Comparison of ENCODE assay signal across 8 cellular contexts in the genomic region with DNA sequence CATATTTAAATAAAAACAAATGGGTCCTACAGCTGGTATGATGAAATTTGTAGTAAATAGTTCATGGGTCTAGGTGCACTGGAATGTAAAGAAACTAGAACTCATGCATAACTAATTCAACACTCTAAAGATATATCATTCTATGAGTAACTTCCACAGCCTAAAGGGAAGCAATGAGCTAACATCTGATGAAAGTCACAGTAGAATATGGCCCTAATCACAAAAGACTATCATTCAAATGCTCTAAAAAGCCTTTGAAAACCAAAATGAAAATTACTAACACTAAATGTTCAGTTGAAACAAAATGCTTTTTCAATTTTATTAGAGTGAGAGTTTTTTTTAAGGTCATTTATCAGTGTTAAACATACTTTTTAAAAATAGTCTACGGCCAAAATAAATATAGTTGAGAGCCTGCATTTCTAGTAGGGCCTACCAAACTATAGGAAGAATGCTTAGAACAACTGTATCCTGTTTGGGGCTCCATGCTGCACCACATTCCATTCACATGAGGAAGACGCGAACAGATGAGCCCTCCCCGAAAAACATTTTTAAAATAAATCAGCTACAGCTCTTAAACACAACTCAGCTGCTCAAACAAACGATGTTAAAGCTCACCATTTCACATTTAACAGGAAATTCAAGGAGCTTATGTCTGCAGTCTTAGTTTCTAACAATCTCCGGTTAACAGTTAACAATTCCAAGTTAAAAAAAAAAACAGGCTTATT.
DNase-seq lines count a peak whose midpoint lies in the region; ATAC-seq and TF ChIP-seq lines count a peak whose summit lies in the region.

No MANE protein-coding gene starts in this region.

- no peaks in the 10 kb centered on the region for H3K27me3 ChIP-seq in KMS-11 (ENCODE audit: insufficient read depth, low read depth)

- H4K20me1 ChIP-seq in KMS-11 (ENCODE audit: insufficient read depth) = peaks cover 3% of the 10 kb centered on the region; the same call in 1 of the 2 replicates

- no peak for TF ChIP-seq CTCF in KMS-11 (conservative IDR thresholded peaks at IDR 0.05; ENCODE audit: low read depth, low read length)
- no peak for TF ChIP-seq CTCF in WI38 (IDR thresholded peaks at IDR 0.05; ENCODE audit: low read depth, low read length)
- no peak for TF ChIP-seq CTCF in fibroblast of the aortic adventitia (IDR thresholded peaks at IDR 0.05; ENCODE audit: insufficient read depth, low read length)
- TF ChIP-seq CTCF in neural crest cell (conservative IDR thresholded peaks at IDR 0.05) = no peak

- peak overlapping the region; percentile 99 for H3K27ac Mint-ChIP-seq in activated CD4-positive, alpha-beta T cell treated with anti-CD3 and anti-CD28 coated beads, Interleukin-2, amount 10 ng/mL, durations not matched to agents 24 days and 14 days
- H3K27ac Mint-ChIP-seq in neural crest cell (ENCODE audit: unreplicated experiment) = peak overlapping the region; percentile 98

- H3K4me3 Mint-ChIP-seq in activated CD4-positive, alpha-beta T cell treated with anti-CD3 and anti-CD28 coated beads, Interleukin-2, amount 10 ng/mL, durations not matched to agents 24 days and 14 days = peak overlapping the region; percentile 93
- H3K4me3 Mint-ChIP-seq in neural crest cell = peak overlapping the region; percentile 87

- H3K9me3 Mint-ChIP-seq in activated CD4-positive, alpha-beta T cell treated with anti-CD3 and anti-CD28 coated beads, Interleukin-2, amount 10 ng/mL, durations not matched to agents 24 days and 14 days = no peaks in the 10 kb centered on the region
- no peaks in the 10 kb centered on the region for H3K9me3 Mint-ChIP-seq in neural crest cell

- H3K27ac ChIP-seq in KMS-11 = peak overlapping the region; percentile 99

- H3K4me3 ChIP-seq in KMS-11 (IDR thresholded peaks at IDR 0.05; ENCODE audit: insufficient read depth, low read depth, low read length) (no peak overlapping the region), WI38 (ENCODE audit: low read depth, low read length) (peak overlapping the region; percentile 86), fibroblast of the aortic adventitia (ENCODE audit: low read depth, low read length) (peak overlapping the region; percentile 76)

- H3K9ac ChIP-seq in KMS-11 = peak overlapping the region; percentile 98

- H3K27me3 Mint-ChIP-seq in activated CD4-positive, alpha-beta T cell treated with anti-CD3 and anti-CD28 coated beads, Interleukin-2, amount 10 ng/mL, durations not matched to agents 24 days and 14 days = no peaks in the 10 kb centered on the region
- H3K27me3 Mint-ChIP-seq in neural crest cell (ENCODE audit: low read depth) = no peaks in the 10 kb centered on the region

- H3K36me3 ChIP-seq in KMS-11 (ENCODE audit: insufficient read depth) = no peaks in the 10 kb centered on the region; the same call in none of the 2 replicates

- peaks cover 19% of the 10 kb centered on the region for H3K4me1 Mint-ChIP-seq in activated CD4-positive, alpha-beta T cell treated with anti-CD3 and anti-CD28 coated beads, Interleukin-2, amount 10 ng/mL, durations not matched to agents 24 days and 14 days
- H3K4me1 Mint-ChIP-seq in neural crest cell = peaks cover 36% of the 10 kb centered on the region

- DNase-seq in activated CD4-positive, alpha-beta T cell treated with anti-CD3 and anti-CD28 coated beads, Interleukin-2, amount 10 ng/mL, durations not matched to agents 24 days and 14 days = peak; percentile 70
- no peak for DNase-seq in activated CD4-positive, alpha-beta T cell treated with anti-CD3 and anti-CD28 coated beads, Interleukin-2, amount 50 U/mL, for 48 hours
- peak; percentile 88 for DNase-seq in fibroblast of the aortic adventitia (ENCODE audit: low read depth)
- DNase-seq in neural crest cell (ENCODE audit: low read depth, low spot score) = no peak

- ATAC-seq in HG03139 (IDR thresholded peaks at IDR 0.05; ENCODE audit: unreplicated experiment) (no peak), GM18520 (IDR thresholded peaks at IDR 0.05; ENCODE audit: unreplicated experiment) (no peak)

- intact Hi-C loops in activated CD4-positive, alpha-beta T cell treated with anti-CD3 and anti-CD28 coated beads, Interleukin-2, amount 10 ng/mL, durations not matched to agents 24 days and 14 days (cut with micrococcal nuclease) = loop anchor here (1.0 to 10.0 kb wide), 9 partner anchors 93 to 1283 kb away; a partner anchor contains a TSS

- H3K36me3 Mint-ChIP-seq in activated CD4-positive, alpha-beta T cell treated with anti-CD3 and anti-CD28 coated beads, Interleukin-2, amount 10 ng/mL, durations not matched to agents 24 days and 14 days (ENCODE audit: low read depth) = peaks cover 11% of the 10 kb centered on the region
- H3K36me3 Mint-ChIP-seq in neural crest cell (ENCODE audit: low read depth) = no peaks in the 10 kb centered on the region

- H3K4me2 ChIP-seq in KMS-11 = peak overlapping the region; percentile 73

- peaks cover 33% of the 10 kb centered on the region for H3K4me1 ChIP-seq in KMS-11 (ENCODE audit: low read depth, poor library complexity, severe bottlenecking)

- H3K79me2 ChIP-seq in KMS-11 (ENCODE audit: insufficient read depth, low read depth) = peaks cover 81% of the 10 kb centered on the region

- no peak overlapping the region for H2AFZ ChIP-seq in KMS-11 (ENCODE audit: low read depth)

Comparison
In these comparisons a context has a peak if more than half of its experiments do, and no peak if none do; other contexts are left out.
1. DNase-seq: peak in activated CD4-positive, alpha-beta T cell treated with anti-CD3 and anti-CD28 coated beads, Interleukin-2, amount 10 ng/mL, durations not matched to agents 24 days and 14 days (single experiment) and fibroblast of the aortic adventitia (single experiment); none in activated CD4-positive, alpha-beta T cell treated with anti-CD3 and anti-CD28 coated beads, Interleukin-2, amount 50 U/mL, for 48 hours (0 of 2) and neural crest cell (single experiment).